In the genomic region with DNA sequence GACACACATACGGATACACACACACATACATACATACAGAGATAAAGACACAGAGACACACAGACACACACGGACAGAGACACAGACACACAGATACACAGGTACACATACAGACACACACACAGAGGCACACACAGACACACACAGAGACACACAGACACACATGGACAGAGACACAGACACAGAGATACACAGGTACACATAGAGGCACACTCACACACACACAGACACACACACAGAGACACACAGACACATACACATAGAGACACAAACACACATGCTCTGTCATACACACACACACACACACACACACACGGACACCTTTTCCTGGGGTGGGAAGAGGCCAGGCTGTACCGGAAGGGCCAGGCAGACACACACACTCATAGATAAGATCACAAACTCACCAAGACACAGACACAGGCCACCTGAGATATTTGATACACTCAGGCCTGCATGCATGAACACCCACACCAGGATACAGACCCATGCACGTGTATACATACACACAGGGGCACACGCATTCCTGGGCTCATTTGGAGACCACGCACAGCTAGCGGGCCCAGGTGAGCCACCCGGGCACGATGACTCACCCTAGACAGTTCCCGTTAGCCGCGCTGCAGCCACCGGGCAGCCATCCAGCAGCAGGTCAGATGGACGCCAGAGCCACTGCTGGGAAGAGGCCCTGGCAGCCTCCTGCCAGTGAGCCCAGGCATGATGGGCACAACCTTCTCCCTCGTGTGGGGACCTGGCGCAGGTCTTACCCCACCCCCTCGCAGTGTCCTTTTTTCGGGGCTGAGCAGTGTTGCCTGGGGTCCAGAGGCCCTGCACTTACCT, we compare ENCODE assay signal across 12 cellular contexts.
DNase-seq lines count a peak whose midpoint lies in the region; ATAC-seq and TF ChIP-seq lines count a peak whose summit lies in the region.
"Had no signal": no experiment of that assay in that cellular context is flagged by ENCODE, and none has a peak within 500 bp of the region (broad histone marks: within the 10 kb centered on the region; RNA-seq: fewer than 3 reads in every experiment).

No MANE protein-coding gene starts in this region.

- peaks cover 27% of the 10 kb centered on the region for H3K4me1 ChIP-seq in parathyroid adenoma

- H3K79me2 ChIP-seq in parathyroid adenoma, result no peaks in the 10 kb centered on the region

- H3K27ac ChIP-seq in RWPE1, result peak overlapping the region; percentile 100
- peak overlapping the region; percentile 77 for H3K27ac ChIP-seq in parathyroid adenoma
- H3K27ac ChIP-seq: SK-N-MC had no signal

- H3K4me3 ChIP-seq in parathyroid adenoma (ENCODE audit: low read depth, low read length), result no peak overlapping the region
- H3K4me3 ChIP-seq: SK-N-MC had no signal

- H3K9me3 ChIP-seq in parathyroid adenoma (ENCODE audit: control insufficient read depth, low read length), result no peaks in the 10 kb centered on the region

- H3K4me2 ChIP-seq in parathyroid adenoma (ENCODE audit: low read length), result peak overlapping the region; percentile 42

- DNase-seq in DMS79 treated with DMSO at 0.1 percent for 48 hours (lab: John Stamatoyannopoulos, UW), result peak; percentile 21
- DNase-seq in RWPE1 (ENCODE audit: low spot score), result peak; percentile 58
- peak; percentile 89 for DNase-seq in glomerular visceral epithelial cell (ENCODE audit: extremely low spot score)
- no peak for DNase-seq in D341Med (ENCODE audit: low spot score)
- no peak for DNase-seq in dedifferentiated amniotic fluid mesenchymal stem cell (ENCODE audit: extremely low spot score)
- DNase-seq: activated naive CD4-positive, alpha-beta T cell treated with Interleukin-2 at 50 U/mL for 16 hours; HFFc6; small intestine had no signal

- TF ChIP-seq CTCF in RWPE1 (conservative IDR thresholded peaks at IDR 0.05; ENCODE audit: low read depth), result no peak
- no peak for TF ChIP-seq CTCF in parathyroid adenoma (IDR thresholded peaks at IDR 0.05)

- no peaks in the 10 kb centered on the region for H3K36me3 ChIP-seq in parathyroid adenoma (ENCODE audit: control insufficient read depth, insufficient read depth, low read length)

- peak overlapping the region; percentile 48 for H2AFZ ChIP-seq in parathyroid adenoma

- POLR2A ChIA-PET in RWPE1 (lab: Yijun Ruan, JAX; ENCODE audit: low non-redundant PET), result interaction anchor here (0.6 kb wide), 1 partner anchor 41 kb away, joined by 3 read pairs; a partner anchor contains a TSS

- H3K27me3 ChIP-seq in parathyroid adenoma (ENCODE audit: control insufficient read depth, insufficient read depth, low read length), result no peaks in the 10 kb centered on the region

- CTCF ChIA-PET in RWPE1 (lab: Yijun Ruan, JAX), result interaction anchor here (0.6 kb wide), 1 partner anchor 101 kb away, joined by 3 read pairs; no protein-coding TSS in a partner anchor

- no peak for ATAC-seq in HG03439 (IDR thresholded peaks at IDR 0.05; ENCODE audit: unreplicated experiment)
- ATAC-seq in GM21381 (IDR thresholded peaks at IDR 0.05; ENCODE audit: unreplicated experiment), result no peak

- H3K9ac ChIP-seq in parathyroid adenoma, result no peak overlapping the region

Comparison
In these comparisons a context has a peak if more than half of its experiments do, and no peak if none do; other contexts are left out.
1. DNase-seq: peak in DMS79 treated with DMSO at 0.1 percent for 48 hours (single experiment), RWPE1 (single experiment) and glomerular visceral epithelial cell (single experiment); none in D341Med (single experiment) and dedifferentiated amniotic fluid mesenchymal stem cell (single experiment).